In the genomic region with DNA sequence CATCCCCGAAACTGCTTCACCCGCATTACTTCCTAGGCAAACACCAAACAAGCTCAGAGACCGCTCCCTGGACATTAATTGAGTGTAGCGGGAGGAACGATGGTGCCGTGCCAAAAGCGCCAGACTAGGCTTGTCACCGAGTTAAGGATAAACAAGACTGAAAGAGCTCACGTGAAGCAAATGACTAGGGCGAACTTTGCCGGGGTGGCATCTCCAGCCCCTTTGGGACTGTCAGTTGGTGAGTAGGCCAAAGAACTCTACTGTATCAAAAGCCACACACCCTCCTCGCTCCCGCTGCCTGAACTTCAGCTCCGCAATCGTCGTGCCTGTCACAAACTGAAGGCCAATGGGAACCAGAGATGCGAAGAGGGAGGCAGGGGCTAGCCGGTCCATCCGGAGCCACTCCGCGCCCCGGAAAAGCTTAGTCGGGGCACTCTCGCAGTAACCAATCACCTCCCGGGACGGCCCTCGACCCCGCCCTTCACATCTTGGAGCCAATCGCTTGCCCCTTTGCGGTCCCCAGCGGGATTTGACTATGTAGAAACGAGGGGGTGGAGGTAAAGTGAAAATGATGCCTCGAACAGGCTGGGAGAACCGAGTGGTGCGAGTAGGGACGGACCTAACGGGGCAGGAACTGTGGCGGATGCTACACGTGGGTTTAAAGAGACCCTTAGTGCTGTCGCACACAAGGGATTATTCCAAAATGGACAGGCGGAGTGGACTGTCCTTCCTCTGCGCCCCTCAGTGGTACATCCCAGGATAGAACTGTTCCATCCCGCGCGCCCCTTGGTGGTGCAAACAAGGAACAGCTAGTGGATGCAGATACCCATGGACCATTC, we compare ENCODE assay signal across 8 cellular contexts. TPM values are rescaled to one million over a fixed set of nuclear protein-coding genes. Genes with fewer than 3 reads are reported as not detected.
DNase-seq lines count a peak whose midpoint lies in the region; ATAC-seq, FAIRE-seq and TF ChIP-seq lines count a peak whose summit lies in the region.

No MANE protein-coding gene starts in this region.

- H3K27me3 ChIP-seq in BJ (ENCODE audit: control insufficient read depth, insufficient read depth, low read length) (peaks cover 2% of the 10 kb centered on the region; the same call in 1 of the 2 replicates), colonic mucosa (no peaks in the 10 kb centered on the region)

- POLR2A ChIA-PET in BJ (lab: Charles Lee), result no interaction called here

- ATAC-seq in HG03457 (IDR thresholded peaks at IDR 0.05; ENCODE audit: unreplicated experiment) (peak; percentile 95), left colon (peak; percentile 98)

- H3K9me3 ChIP-seq in colonic mucosa, result no peaks in the 10 kb centered on the region

- peak; percentile 99 for FAIRE-seq in GM19239 (lab: Jason Lieb, UNC)

- TF ChIP-seq CTCF in BJ (IDR thresholded peaks at IDR 0.05; ENCODE audit: insufficient read depth, low read depth, low read length), result peak; percentile 73
- TF ChIP-seq CTCF in colonic mucosa (IDR thresholded peaks at IDR 0.05), result peak; percentile 57

- no peaks in the 10 kb centered on the region for H3K36me3 ChIP-seq in BJ (ENCODE audit: control insufficient read depth, insufficient read depth, low read length)
- no peaks in the 10 kb centered on the region for H3K36me3 ChIP-seq in colonic mucosa

- intact Hi-C loops in colonic mucosa (cut with DNase I), result no loop called here
- intact Hi-C loops in left colon (cut with DNase I, micrococcal nuclease), result no loop called here

- H3K4me1 ChIP-seq in colonic mucosa, result no peaks in the 10 kb centered on the region

- H3K27ac ChIP-seq in colonic mucosa, result peak overlapping the region; percentile 65

- DNase-seq in BJ (ENCODE audit: low read depth), result peak; percentile 79
- DNase-seq in GM19239 (ENCODE audit: insufficient read length, low spot score), result peak; percentile 48
- peak; percentile 95 to 97 for DNase-seq in NCI-H524 (lab: John Stamatoyannopoulos, UW)
- DNase-seq in activated CD4-positive, alpha-beta T cell treated with anti-CD3 and anti-CD28 coated beads for 48 hours, result peak; percentile 93
- DNase-seq in colonic mucosa, result peak; percentile 91
- DNase-seq in left colon, result peak; percentile 89 to 95
- DNase-seq in stimulated activated CD4-positive, alpha-beta T cell treated with anti-CD3 and anti-CD28 coated beads, Interleukin-1b, Interleukin-23, amount 100 ng/mL, for 48 hours, result peak; percentile 93

- H3K4me3 ChIP-seq in BJ (ENCODE audit: low read depth, low read length) (peak overlapping the region; percentile 65), colonic mucosa (peak overlapping the region; percentile 46)

- H3K9ac ChIP-seq in colonic mucosa (ENCODE audit: low read depth in 2 of 2, low read length in 2 of 2), result peak overlapping the region; percentile 46 to 72

- CTCF ChIA-PET in BJ (lab: Yijun Ruan, JAX), result interaction anchor here (1.0 to 1.4 kb wide), 4 partner anchors 9 to 421 kb away, joined by 3 to 5 read pairs (median 4); no protein-coding TSS in a partner anchor

RNA-seq across cellular contexts. Expression of a gene that starts 37.0 kb away (rescaled TPM):
- 27.6 and 33.3 TPM in 2 replicates for polyA plus RNA-seq in BJ (2011; rRNA removed)
- polyA minus RNA-seq in BJ (2011; rRNA and poly(A)+ RNA removed), result 4.8 and 6.3 TPM in 2 replicates
- total RNA-seq in colonic mucosa, result 10 to 100 TPM; 10.8 to 20.0 TPM
- 10 to 100 TPM; 15.8 to 16.7 TPM for total RNA-seq in left colon

RNA-seq across cellular contexts. Expression of a gene that starts 53.2 kb away (rescaled TPM):
- polyA plus RNA-seq in BJ (2011; rRNA removed), result 1.7 and 2.7 TPM in 2 replicates
- 2.1 and 2.3 TPM in 2 replicates for polyA minus RNA-seq in BJ (2011; rRNA and poly(A)+ RNA removed)
- total RNA-seq in colonic mucosa (1 to 10 TPM in 1 of 2 donors, under 1 TPM in 1; 0.47 to 1.2 TPM), left colon (under 1 TPM; 0.55 to 0.67 TPM)

Comparison
In these comparisons a context has a peak if more than half of its experiments do, and no peak if none do; other contexts are left out.
1. Peak in every context shown above with its lines: DNase-seq, ATAC-seq, H3K4me3 ChIP-seq and H3K27ac ChIP-seq.